Comparison of ENCODE assay signal across 8 cellular contexts in genomic region chr6:35213824-35214756, GRCh38. TPM values are rescaled to one million over a fixed set of nuclear protein-coding genes. Genes with fewer than 3 reads are reported as not detected.
DNase-seq lines count a peak whose midpoint lies in the region; ATAC-seq and TF ChIP-seq lines count a peak whose summit lies in the region.

TSS of gene SCUBE3 (plus strand) at chr6:35213956. CDS start at chr6:35214419, 463 bp downstream.

- no peaks in the 10 kb centered on the region for H3K9me3 ChIP-seq in gastroesophageal sphincter

- peaks cover 0 to 46% (median 10%) of the 10 kb centered on the region in 3 donors for H3K4me1 ChIP-seq in gastroesophageal sphincter

- TF ChIP-seq CTCF in activated CD8-positive, alpha-beta T cell treated with anti-CD3 and anti-CD28 coated beads for 36 hours (IDR thresholded peaks at IDR 0.05), result no peak
- TF ChIP-seq CTCF in gastroesophageal sphincter (IDR thresholded peaks at IDR 0.05), result no peak
- TF ChIP-seq CTCF in omental fat pad (IDR thresholded peaks at IDR 0.05), result no peak

- no peaks in the 10 kb centered on the region for H3K36me3 ChIP-seq in gastroesophageal sphincter

- peaks cover 60% of the 10 kb centered on the region for H3K27me3 ChIP-seq in gastroesophageal sphincter

- DNase-seq in DMS114 treated with DMSO at 0.1 percent for 48 hours (lab: John Stamatoyannopoulos, UW; ENCODE audit: unreplicated experiment) (peak; percentile 41), HuH-7.5 (ENCODE audit: low spot score) (peak; percentile 71), omental fat pad (ENCODE audit: low spot score) (no peak), SHP77 treated with DMSO at 0.1 percent for 48 hours (lab: John Stamatoyannopoulos, UW) (no peak)
- DNase-seq in activated CD8-positive, alpha-beta T cell treated with anti-CD3 and anti-CD28 coated beads for 36 hours, result peak; percentile 24

- H3K27me3 Mint-ChIP-seq in activated CD8-positive, alpha-beta T cell treated with anti-CD3 and anti-CD28 coated beads for 36 hours, result peaks cover 59% of the 10 kb centered on the region

- peak within 1 kb of the TSS in 2 of 4 donors; percentile 41 to 58 for H3K27ac ChIP-seq in gastroesophageal sphincter

- peak; percentile 37 for ATAC-seq in activated CD8-positive, alpha-beta T cell treated with anti-CD3 and anti-CD28 coated beads for 36 hours
- ATAC-seq in gastroesophageal sphincter (peak; percentile 55), omental fat pad (ENCODE audit: low FRiP score) (peak; percentile 38), HG03280 (IDR thresholded peaks at IDR 0.05; ENCODE audit: unreplicated experiment) (no peak), HG03196 (IDR thresholded peaks at IDR 0.05; ENCODE audit: unreplicated experiment) (no peak)

- 0 to 1% methylated on average over 11 to 16 of the region's 89 CpGs for WGBS in gastroesophageal sphincter (ENCODE audit: low coverage in 1 of 2), 2 donors

- H3K4me3 ChIP-seq in gastroesophageal sphincter, result peak within 1 kb of the TSS; percentile 43 to 68

- CTCF ChIA-PET in activated CD8-positive, alpha-beta T cell treated with anti-CD3 and anti-CD28 coated beads for 36 hours (lab: Charles Lee), result interaction anchor here (3.4 kb wide), 1 partner anchor 9 kb away, joined by 13 read pairs; no protein-coding TSS in a partner anchor

- H3K36me3 Mint-ChIP-seq in activated CD8-positive, alpha-beta T cell treated with anti-CD3 and anti-CD28 coated beads for 36 hours (ENCODE audit: low read depth), result no peaks in the 10 kb centered on the region

- H3K4me3 Mint-ChIP-seq in activated CD8-positive, alpha-beta T cell treated with anti-CD3 and anti-CD28 coated beads for 36 hours, result peak within 1 kb of the TSS; percentile 39

- intact Hi-C loops in activated CD8-positive, alpha-beta T cell treated with anti-CD3 and anti-CD28 coated beads for 36 hours (cut with micrococcal nuclease), result no loop called here

- H3K4me1 Mint-ChIP-seq in activated CD8-positive, alpha-beta T cell treated with anti-CD3 and anti-CD28 coated beads for 36 hours (ENCODE audit: low read depth), result peaks cover 6% of the 10 kb centered on the region

- TF ChIP-seq POLR2A in gastroesophageal sphincter (IDR thresholded peaks at IDR 0.05), result no peak

- POLR2A ChIA-PET in activated CD8-positive, alpha-beta T cell treated with anti-CD3 and anti-CD28 coated beads for 36 hours (lab: Charles Lee), result interaction anchor here (0.5 kb wide), 1 partner anchor 46 kb away, joined by 3 read pairs; no protein-coding TSS in a partner anchor

- TF ChIP-seq EP300 in gastroesophageal sphincter (IDR thresholded peaks at IDR 0.05), result no peak

- no peak within 1 kb of the TSS for H3K27ac Mint-ChIP-seq in activated CD8-positive, alpha-beta T cell treated with anti-CD3 and anti-CD28 coated beads for 36 hours

- no peaks in the 10 kb centered on the region for H3K9me3 Mint-ChIP-seq in activated CD8-positive, alpha-beta T cell treated with anti-CD3 and anti-CD28 coated beads for 36 hours

RNA-seq across cellular contexts. Expression of gene SCUBE3, which starts in this region (rescaled TPM):
- total RNA-seq in activated CD8-positive, alpha-beta T cell treated with anti-CD3 and anti-CD28 coated beads for 36 hours, result not detected
- 1 to 10 TPM; 1.4 to 7.2 (median 3.0) TPM for total RNA-seq in gastroesophageal sphincter
- under 1 TPM; 0.06 to 0.47 (median 0.11) TPM for total RNA-seq in omental fat pad

Comparison
In these comparisons a context has a peak if more than half of its experiments do, and no peak if none do; other contexts are left out.
1. Peak in DNase-seq and ATAC-seq in activated CD8-positive, alpha-beta T cell treated with anti-CD3 and anti-CD28 coated beads for 36 hours; RNA of the gene not detected or under 1 TPM.
2. Peak in ATAC-seq in omental fat pad; RNA of the gene not detected or under 1 TPM.
3. DNase-seq: peak in DMS114 treated with DMSO at 0.1 percent for 48 hours (single experiment) and HuH-7.5 (single experiment); none in omental fat pad (single experiment) and SHP77 treated with DMSO at 0.1 percent for 48 hours (single experiment).